ENCODE assay signal across 10 cellular contexts in genomic region chr11:33291004-33291777, GRCh38. TPM values are rescaled to one million over a fixed set of nuclear protein-coding genes. Genes with fewer than 3 reads are reported as not detected.
A peak's percentile ranks its signal among the peaks of the same experiment; 100 is the strongest.
DNase-seq lines count a peak whose midpoint lies in the region; ATAC-seq lines count a peak whose summit lies in the region.
"Had no signal": no experiment of that assay in that cellular context is flagged by ENCODE, and none has a peak within 500 bp of the region (broad histone marks: within the 10 kb centered on the region; RNA-seq: fewer than 3 reads in every experiment).

No MANE protein-coding gene starts in this region.

- ATAC-seq in GM18907 (IDR thresholded peaks at IDR 0.05; ENCODE audit: unreplicated experiment) (peak; percentile 74), HG02884 (IDR thresholded peaks at IDR 0.05; ENCODE audit: unreplicated experiment) (peak; percentile 87)
- ATAC-seq: esophagus mucosa had no signal

- peak; percentile 28 for DNase-seq in cerebellar cortex (ENCODE audit: low spot score)
- peak; percentile 42 for DNase-seq in renal cortical epithelial cell (ENCODE audit: low read depth)
- no peak for DNase-seq in HUDEP-2 (lab: John Stamatoyannopoulos, UW; ENCODE audit: unreplicated experiment in 76 of 76)
- DNase-seq in SKM-1 (lab: John Stamatoyannopoulos, UW; ENCODE audit: unreplicated experiment) = no peak
- DNase-seq in SHP77 (lab: John Stamatoyannopoulos, UW) = no peak
- no peak for DNase-seq in AG08395 (ENCODE audit: low spot score)
- DNase-seq: NCI-H1105 had no signal

RNA-seq across cellular contexts. Expression of gene HIPK3, which starts 34.0 kb away (rescaled TPM):
- total RNA-seq in renal cortical epithelial cell = 122 and 163 TPM in 2 replicates

Comparison
In these comparisons a context has a peak if more than half of its experiments do, and no peak if none do; other contexts are left out.
1. DNase-seq: peak in cerebellar cortex (single experiment) and renal cortical epithelial cell (single experiment); none in HUDEP-2 (0 of 76), SKM-1 (single experiment), SHP77 (0 of 2) and AG08395 (single experiment).